In the genomic region with DNA sequence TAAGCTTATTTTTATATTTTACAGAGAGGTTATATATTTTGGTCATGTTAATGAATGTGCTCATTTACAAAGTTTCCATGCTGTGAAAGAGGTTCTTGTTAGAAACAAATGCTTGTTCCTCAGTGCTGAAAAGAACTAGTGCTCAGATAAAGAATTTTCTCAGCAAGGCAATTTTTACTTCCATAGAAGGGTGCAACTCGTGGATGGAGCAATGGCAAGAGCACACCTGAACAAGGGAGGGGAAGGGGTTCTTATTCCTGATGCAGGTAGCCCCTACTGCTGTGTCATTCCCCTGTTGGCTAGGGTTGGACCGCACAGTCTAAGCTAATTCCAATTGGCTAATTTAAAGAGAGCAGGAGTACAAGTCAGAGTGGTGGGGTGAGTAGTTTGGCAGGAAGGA, we compare ENCODE assay signal across 8 cellular contexts. TPM values are rescaled to one million over a fixed set of nuclear protein-coding genes. Genes with fewer than 3 reads are reported as not detected.
"Had no signal": no experiment of that assay in that cellular context is flagged by ENCODE, and none has a peak within 500 bp of the region (broad histone marks: within the 10 kb centered on the region; RNA-seq: fewer than 3 reads in every experiment).

No MANE protein-coding gene starts in this region.

RNA-seq across cellular contexts. Expression of a gene that starts 34.3 kb away (rescaled TPM):
- total RNA-seq: activated CD4-positive, alpha-beta T cell treated with anti-CD3 and anti-CD28 coated beads for 36 hours; activated CD4-positive, alpha-beta T cell treated with anti-CD3 and anti-CD28 coated beads, Interleukin-2, amount 10 ng/mL, durations not matched to agents 7 days and 5 days; activated CD8-positive, alpha-beta memory T cell treated with anti-CD3 and anti-CD28 coated beads, Interleukin-2, amount 10 ng/mL, durations not matched to agents 7 days and 5 days; activated CD8-positive, alpha-beta T cell treated with anti-CD3 and anti-CD28 coated beads, Interleukin-2, amount 10 ng/mL, durations not matched to agents 7 days and 5 days; activated naive CD8-positive, alpha-beta T cell treated with anti-CD3 and anti-CD28 coated beads, Interleukin-2, amount 10 ng/mL, durations not matched to agents 7 days and 5 days; activated T-helper 2 cell treated with anti-CD3 and anti-CD28 coated beads, Interferon-gamma antibody, Interleukin-2, Interleukin-4, amounts not matched to agents 10 μg/mL and 5 μg/mL and 100 μg/mL, durations not matched to agents 14 hours and 24 hours and 36 hours; ascending aorta; cardiac muscle cell had no signal
